ENCODE assay signal across 8 cellular contexts in the genomic region with DNA sequence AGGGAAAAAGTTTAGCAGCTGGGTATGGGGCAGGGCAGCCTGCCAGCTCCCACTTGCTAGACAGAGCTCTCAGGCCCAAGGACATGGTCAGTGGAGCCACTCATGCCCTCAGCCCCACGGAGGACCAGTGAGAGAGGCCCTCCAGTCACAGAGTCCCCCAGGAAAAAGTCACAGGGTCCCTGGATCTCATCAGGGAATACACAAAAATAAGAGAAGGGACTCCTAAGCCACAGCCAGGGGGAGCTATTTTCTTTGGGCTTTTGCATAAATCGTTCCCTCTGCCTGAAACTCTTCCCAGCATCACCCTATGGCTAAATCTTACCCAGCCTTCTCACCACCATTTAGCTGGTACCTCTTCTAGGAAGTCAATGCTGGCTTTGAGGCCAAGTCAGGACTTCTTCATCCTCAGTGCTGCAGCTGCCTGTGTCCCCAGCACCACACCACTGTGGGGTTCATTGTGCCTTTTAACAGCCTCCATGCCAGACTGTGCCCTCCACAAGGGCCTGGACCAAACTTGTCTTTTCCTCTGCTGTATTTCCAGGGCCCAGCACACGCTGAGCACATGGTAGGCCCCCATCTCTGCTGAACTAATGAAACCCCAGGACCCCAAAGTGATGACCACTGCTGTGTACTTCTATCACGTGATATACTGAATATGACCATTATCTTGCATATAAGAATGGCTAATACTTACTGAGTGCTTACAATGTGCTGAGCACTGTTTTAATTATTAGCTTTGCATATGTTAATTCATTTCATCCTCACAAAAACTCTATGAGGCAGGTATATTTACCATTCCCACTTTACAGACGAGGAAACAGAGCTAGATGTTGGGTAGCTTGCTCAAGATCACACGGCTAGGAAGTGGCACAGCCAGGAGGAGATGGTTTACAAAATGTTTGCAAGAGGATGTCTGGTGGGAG. TPM values are rescaled to one million over a fixed set of nuclear protein-coding genes. Genes with fewer than 3 reads are reported as not detected.
DNase-seq lines count a peak whose midpoint lies in the region; ATAC-seq and TF ChIP-seq lines count a peak whose summit lies in the region.

No MANE protein-coding gene starts in this region.

- DNase-seq in BE2C (peak; percentile 71), GM13976 (ENCODE audit: low spot score) (no peak), NCI-H510A treated with DMSO at 0.1 percent for 48 hours (lab: John Stamatoyannopoulos, UW) (peak; percentile 59), right atrium auricular region (ENCODE audit: low spot score) (no peak), sciatic nerve (ENCODE audit: low spot score) (peak; percentile 57)
- no peak for DNase-seq in activated naive CD8-positive, alpha-beta T cell treated with anti-CD3 and anti-CD28 coated beads for 36 hours

- peaks cover 12% of the 10 kb centered on the region for H3K4me1 Mint-ChIP-seq in activated naive CD8-positive, alpha-beta T cell treated with anti-CD3 and anti-CD28 coated beads for 36 hours

- H3K27me3 ChIP-seq in BE2C = no peaks in the 10 kb centered on the region
- no peaks in the 10 kb centered on the region for H3K27me3 ChIP-seq in right atrium auricular region

- intact Hi-C loops in sciatic nerve (cut with DNase I) = no loop called here

- peak overlapping the region; percentile 99 for H3K27ac Mint-ChIP-seq in activated naive CD8-positive, alpha-beta T cell treated with anti-CD3 and anti-CD28 coated beads for 36 hours

- H3K4me3 ChIP-seq in BE2C (ENCODE audit: low read depth, low read length) = peak overlapping the region; percentile 87
- H3K4me3 ChIP-seq in right atrium auricular region = peak overlapping the region in 1 of 2 donors; percentile 87

- peak overlapping the region in 1 of 2 donors; percentile 99 for H3K27ac ChIP-seq in right atrium auricular region

- ATAC-seq in sciatic nerve (no peak), GM18858 (IDR thresholded peaks at IDR 0.05; ENCODE audit: unreplicated experiment) (no peak), GM19324 (IDR thresholded peaks at IDR 0.05; ENCODE audit: low FRiP score, unreplicated experiment) (no peak)

- H3K4me1 ChIP-seq in BE2C (peaks cover 4% of the 10 kb centered on the region; the same call in 1 of the 2 replicates), right atrium auricular region (peaks cover 0 to 25% of the 10 kb centered on the region in 2 donors)

- no peaks in the 10 kb centered on the region for H3K27me3 Mint-ChIP-seq in activated naive CD8-positive, alpha-beta T cell treated with anti-CD3 and anti-CD28 coated beads for 36 hours

- TF ChIP-seq CTCF in BE2C (IDR thresholded peaks at IDR 0.05; ENCODE audit: low read depth, low read length) (peak; percentile 89), GM13976 (IDR thresholded peaks at IDR 0.05; ENCODE audit: borderline replicate concordance, control extremely low read depth, extremely low read depth, insufficient read depth, missing control alignments) (peak; percentile 48), right atrium auricular region (IDR thresholded peaks at IDR 0.05) (peak; percentile 34 to 68)

- peaks cover 7% of the 10 kb centered on the region for H3K36me3 Mint-ChIP-seq in activated naive CD8-positive, alpha-beta T cell treated with anti-CD3 and anti-CD28 coated beads for 36 hours

- peak overlapping the region; percentile 88 for H3K4me3 Mint-ChIP-seq in activated naive CD8-positive, alpha-beta T cell treated with anti-CD3 and anti-CD28 coated beads for 36 hours

- H3K9me3 Mint-ChIP-seq in activated naive CD8-positive, alpha-beta T cell treated with anti-CD3 and anti-CD28 coated beads for 36 hours = no peaks in the 10 kb centered on the region

- H3K36me3 ChIP-seq in BE2C = peaks cover 38% of the 10 kb centered on the region
- peaks cover 39% of the 10 kb centered on the region for H3K36me3 ChIP-seq in right atrium auricular region

- no peaks in the 10 kb centered on the region for H3K9me3 ChIP-seq in BE2C
- H3K9me3 ChIP-seq in right atrium auricular region = no peaks in the 10 kb centered on the region

- in situ Hi-C loops in GM13976 (cut with MboI; ENCODE audit: low sequenced_read_pairs, unreplicated experiment) = no loop called here

RNA-seq across cellular contexts. Expression of a gene that starts 2.0 kb away (rescaled TPM):
- 23.4 TPM for polyA plus RNA-seq in BE2C (2012; ENCODE audit: insufficient read depth, insufficient read length, low read depth)
- 10 to 100 TPM; 28.0 to 29.0 TPM for total RNA-seq in activated naive CD8-positive, alpha-beta T cell treated with anti-CD3 and anti-CD28 coated beads for 36 hours
- total RNA-seq in right atrium auricular region (10 to 100 TPM in 1 of 2 donors, 1 to 10 TPM in 1; 6.6 to 12.1 TPM), sciatic nerve (22.3 TPM)

RNA-seq across cellular contexts. Expression of a gene that starts 35.5 kb away (rescaled TPM):
- polyA plus RNA-seq in BE2C (2012; ENCODE audit: insufficient read depth, insufficient read length, low read depth) = 70.7 TPM
- 10 to 100 TPM; 28.4 to 30.2 TPM for total RNA-seq in activated naive CD8-positive, alpha-beta T cell treated with anti-CD3 and anti-CD28 coated beads for 36 hours
- 10 to 100 TPM; 21.1 to 39.8 TPM for total RNA-seq in right atrium auricular region
- total RNA-seq in sciatic nerve = 38.2 TPM

RNA-seq across cellular contexts. Expression of a gene that starts 38.7 kb away (rescaled TPM):
- polyA plus RNA-seq in BE2C (2012; ENCODE audit: insufficient read depth, insufficient read length, low read depth) = not detected
- total RNA-seq in activated naive CD8-positive, alpha-beta T cell treated with anti-CD3 and anti-CD28 coated beads for 36 hours = under 1 TPM in 1 of 2 experiments, not detected in 1; 0.08 TPM
- total RNA-seq in right atrium auricular region (1 to 10 TPM in 1 of 2 donors, under 1 TPM in 1; 0.82 to 1.8 TPM), sciatic nerve (5.0 TPM)

RNA-seq across cellular contexts. Expression of a gene that starts 58.0 kb away (rescaled TPM):
- polyA plus RNA-seq in BE2C (2012; ENCODE audit: insufficient read depth, insufficient read length, low read depth) = 81.3 TPM
- 1 to 10 TPM; 5.9 to 6.2 TPM for total RNA-seq in activated naive CD8-positive, alpha-beta T cell treated with anti-CD3 and anti-CD28 coated beads for 36 hours
- total RNA-seq in right atrium auricular region (100 to 1,000 TPM in 1 of 2 donors, 10 to 100 TPM in 1; 53.6 to 221 TPM), sciatic nerve (95.4 TPM)

RNA-seq across cellular contexts. Expression of a gene that starts 59.0 kb away (rescaled TPM):
- 9.0 TPM for polyA plus RNA-seq in BE2C (2012; ENCODE audit: insufficient read depth, insufficient read length, low read depth)
- under 1 TPM; 0.26 to 0.52 TPM for total RNA-seq in activated naive CD8-positive, alpha-beta T cell treated with anti-CD3 and anti-CD28 coated beads for 36 hours
- total RNA-seq in right atrium auricular region = not detected
- 3.9 TPM for total RNA-seq in sciatic nerve

Comparison
In these comparisons a context has a peak if more than half of its experiments do, and no peak if none do; other contexts are left out.
1. DNase-seq: peak in BE2C (single experiment), NCI-H510A treated with DMSO at 0.1 percent for 48 hours (single experiment) and sciatic nerve (single experiment); none in GM13976 (single experiment), activated naive CD8-positive, alpha-beta T cell treated with anti-CD3 and anti-CD28 coated beads for 36 hours (single experiment) and right atrium auricular region (single experiment).
2. Peak in every context shown above with its lines, with median percentiles within 50 percentile points of each other: CTCF ChIP-seq.